Comparison of ENCODE assay signal across 1 cellular context in the genomic region with DNA sequence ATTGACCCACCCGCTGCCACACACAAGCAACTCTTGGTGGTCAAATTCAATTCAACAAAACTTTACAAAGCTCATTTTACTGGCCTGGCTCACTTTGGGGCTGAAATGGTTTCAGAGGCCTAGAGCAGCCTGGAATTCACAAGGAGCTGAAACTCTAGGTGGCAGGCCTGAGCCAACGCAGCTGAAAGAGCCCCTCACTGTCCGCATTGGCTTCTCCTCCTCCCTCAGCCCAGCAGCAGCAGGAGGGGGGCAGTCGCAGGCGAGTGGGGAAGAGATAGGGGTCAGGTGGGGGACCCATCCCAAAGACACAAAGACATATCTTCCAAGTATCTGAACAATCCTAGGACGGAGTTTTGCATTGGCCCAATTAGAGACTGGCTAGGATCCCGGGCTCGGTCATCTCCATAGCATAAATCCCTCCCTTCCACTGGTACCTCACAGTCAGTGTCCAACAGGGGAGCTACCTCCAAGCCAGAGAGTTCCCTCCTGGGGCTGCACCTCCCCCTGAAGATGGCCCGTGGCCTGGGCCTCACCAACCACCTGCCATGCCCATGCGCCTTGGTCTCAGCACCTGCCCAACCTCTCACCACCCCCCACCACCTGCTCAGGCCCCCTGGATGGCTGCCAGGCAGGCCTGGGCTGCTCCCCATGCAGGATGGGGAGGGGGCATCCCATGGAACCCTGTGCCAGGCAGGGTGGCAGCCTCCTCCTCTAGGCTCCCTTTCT.
TF ChIP-seq lines count a peak whose summit lies in the region.

No MANE protein-coding gene starts in this region.

TF ChIP-seq in H1, 55 proteins besides CTCF, POLR2A, EP300 and RAD21 (continued from another document):
- TF ChIP-seq, protein P1, sequence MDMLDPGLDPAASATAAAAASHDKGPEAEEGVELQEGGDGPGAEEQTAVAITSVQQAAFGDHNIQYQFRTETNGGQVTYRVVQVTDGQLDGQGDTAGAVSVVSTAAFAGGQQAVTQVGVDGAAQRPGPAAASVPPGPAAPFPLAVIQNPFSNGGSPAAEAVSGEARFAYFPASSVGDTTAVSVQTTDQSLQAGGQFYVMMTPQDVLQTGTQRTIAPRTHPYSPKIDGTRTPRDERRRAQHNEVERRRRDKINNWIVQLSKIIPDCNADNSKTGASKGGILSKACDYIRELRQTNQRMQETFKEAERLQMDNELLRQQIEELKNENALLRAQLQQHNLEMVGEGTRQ (IDR thresholded peaks at IDR 0.05; ENCODE audit: low read length): no peak
- TF ChIP-seq TEAD4 (IDR thresholded peaks at IDR 0.05; ENCODE audit: low read depth, low read length): peak; percentile 73
